ENCODE assay signal across 8 cellular contexts in genomic region chr4:9762823-9763475, GRCh38. TPM values are rescaled to one million over a fixed set of nuclear protein-coding genes. Genes with fewer than 3 reads are reported as not detected.
DNase-seq lines count a peak whose midpoint lies in the region; ATAC-seq and TF ChIP-seq lines count a peak whose summit lies in the region.

No MANE protein-coding gene starts in this region.

- no peaks in the 10 kb centered on the region for H3K9me3 ChIP-seq in right atrium auricular region

- H3K9me2 ChIP-seq in GM23338 (ENCODE audit: insufficient read depth), result no peaks in the 10 kb centered on the region

- no peaks in the 10 kb centered on the region for H3K79me2 ChIP-seq in GM23338 (replicated peaks; ENCODE audit: insufficient read depth)

- no peaks in the 10 kb centered on the region for H3F3A ChIP-seq in GM23338 (replicated peaks; ENCODE audit: low read depth)

- H3K4me3 Mint-ChIP-seq in GM23338, result no peak overlapping the region
- H3K4me3 Mint-ChIP-seq in activated T-cell treated with anti-CD3 and anti-CD28 coated beads, Interleukin-2, amount 50 U/mL, for 72 hours, result no peak overlapping the region

- H3K27ac ChIP-seq in GM23338 (ENCODE audit: low read depth), result no peak overlapping the region
- no peak overlapping the region for H3K27ac ChIP-seq in right atrium auricular region

- DNase-seq in CMK (ENCODE audit: low read depth), result peak; percentile 37
- DNase-seq in GM23338 (ENCODE audit: low spot score), result peak; percentile 87
- peak; percentile 73 for DNase-seq in NCI-H2196 (lab: John Stamatoyannopoulos, UW; ENCODE audit: unreplicated experiment)
- DNase-seq in activated T-cell treated with anti-CD3 and anti-CD28 coated beads, Interleukin-2, amount 50 U/mL, for 72 hours, result peak; percentile 47 to 60
- DNase-seq in right atrium auricular region (ENCODE audit: low spot score), result peak; percentile 61
- DNase-seq in retinal pigment epithelial cell (ENCODE audit: low read depth), result peak; percentile 3
- no peak for DNase-seq in effector CD4-positive, alpha-beta T cell

- no peak overlapping the region for H2AFZ ChIP-seq in GM23338

- no peaks in the 10 kb centered on the region for H3K4me1 Mint-ChIP-seq in GM23338
- H3K4me1 Mint-ChIP-seq in activated T-cell treated with anti-CD3 and anti-CD28 coated beads, Interleukin-2, amount 50 U/mL, for 72 hours (ENCODE audit: low read depth), result no peaks in the 10 kb centered on the region

- H3K27me3 Mint-ChIP-seq in GM23338 (ENCODE audit: insufficient read depth, low read depth, poor library complexity), result peaks cover 9% of the 10 kb centered on the region
- peaks cover 38% of the 10 kb centered on the region for H3K27me3 Mint-ChIP-seq in activated T-cell treated with anti-CD3 and anti-CD28 coated beads, Interleukin-2, amount 50 U/mL, for 72 hours (ENCODE audit: low read depth)

- H3K27me3 ChIP-seq in GM23338 (ENCODE audit: insufficient read depth) (no peaks in the 10 kb centered on the region), right atrium auricular region (no peaks in the 10 kb centered on the region)

- ATAC-seq in GM23338 (peak; percentile 52), HG03095 (IDR thresholded peaks at IDR 0.05; ENCODE audit: unreplicated experiment) (no peak)
- peak; percentile 30 to 40 for ATAC-seq in activated T-cell treated with anti-CD3 and anti-CD28 coated beads, Interleukin-2, amount 50 U/mL, for 72 hours (replicated peaks in 1 of 2)

- no peaks in the 10 kb centered on the region for H3K36me3 ChIP-seq in GM23338 (ENCODE audit: insufficient read depth)
- no peaks in the 10 kb centered on the region for H3K36me3 ChIP-seq in right atrium auricular region

- H3K9me3 Mint-ChIP-seq in GM23338, result no peaks in the 10 kb centered on the region
- H3K9me3 Mint-ChIP-seq in activated T-cell treated with anti-CD3 and anti-CD28 coated beads, Interleukin-2, amount 50 U/mL, for 72 hours, result no peaks in the 10 kb centered on the region

- no peak overlapping the region for H3K4me2 ChIP-seq in GM23338

- H3K4me3 ChIP-seq in GM23338 (no peak overlapping the region), right atrium auricular region (no peak overlapping the region), retinal pigment epithelial cell (ENCODE audit: low read length) (no peak overlapping the region)

- H3K36me3 Mint-ChIP-seq in GM23338 (ENCODE audit: low read depth), result no peaks in the 10 kb centered on the region
- no peaks in the 10 kb centered on the region for H3K36me3 Mint-ChIP-seq in activated T-cell treated with anti-CD3 and anti-CD28 coated beads, Interleukin-2, amount 50 U/mL, for 72 hours (ENCODE audit: insufficient read depth in 2 of 2)

- peak; percentile 73 to 96 for TF ChIP-seq CTCF in GM23338 (conservative IDR thresholded peaks at IDR 0.05; ENCODE audit: low read depth in 2 of 2)
- TF ChIP-seq CTCF in right atrium auricular region (IDR thresholded peaks at IDR 0.05), result peak; percentile 55 to 77
- peak; percentile 68 for TF ChIP-seq CTCF in retinal pigment epithelial cell (conservative IDR thresholded peaks at IDR 0.05; ENCODE audit: low read depth, low read length)

- no peaks in the 10 kb centered on the region for H4K20me1 ChIP-seq in GM23338 (replicated peaks; ENCODE audit: insufficient read depth)

- H3K4me1 ChIP-seq in GM23338 (ENCODE audit: insufficient read depth) (no peaks in the 10 kb centered on the region), right atrium auricular region (no peaks in the 10 kb centered on the region)

- H3K27ac Mint-ChIP-seq in GM23338, result no peak overlapping the region
- no peak overlapping the region for H3K27ac Mint-ChIP-seq in activated T-cell treated with anti-CD3 and anti-CD28 coated beads, Interleukin-2, amount 50 U/mL, for 72 hours

TF ChIP-seq in GM23338, 12 proteins besides CTCF, POLR2A, EP300 and RAD21:
- TF ChIP-seq EZH2 (IDR thresholded peaks at IDR 0.05; ENCODE audit: low read depth, unreplicated experiment) (no peak), ETS1 (IDR thresholded peaks at IDR 0.05) (no peak), ZNF331 (CRISPR knock-in tag; IDR thresholded peaks at IDR 0.05; ENCODE audit: low read depth) (no peak), STAT1 (IDR thresholded peaks at IDR 0.05; ENCODE audit: unreplicated experiment) (no peak), ZNF114 (CRISPR knock-in tag; IDR thresholded peaks at IDR 0.05) (no peak), EZH2phosphoT487 (IDR thresholded peaks at IDR 0.05; ENCODE audit: unreplicated experiment) (no peak), REST (IDR thresholded peaks at IDR 0.05; ENCODE audit: unreplicated experiment) (no peak), JUNB (IDR thresholded peaks at IDR 0.05; ENCODE audit: unreplicated experiment) (no peak)

RNA-seq across cellular contexts. Expression of gene DRD5, which starts 18.5 kb away (rescaled TPM):
- 0.24 and 0.43 TPM in 2 replicates for total RNA-seq in GM23338 (2014; rRNA removed; shearing (Covaris generic))
- polyA plus RNA-seq in GM23338 (2016; fragmentation: Nextera tagmentation; extraction: Ambion mirVana), result 0.08 and 0.16 TPM in 2 replicates
- not detected for total RNA-seq in activated T-cell treated with anti-CD3 and anti-CD28 coated beads, Interleukin-2, amount 50 U/mL, for 72 hours
- total RNA-seq in right atrium auricular region, result under 1 TPM in 1 of 2 donors, not detected in 1; 0.24 TPM
